ENCODE assay signal across 8 cellular contexts in the genomic region with DNA sequence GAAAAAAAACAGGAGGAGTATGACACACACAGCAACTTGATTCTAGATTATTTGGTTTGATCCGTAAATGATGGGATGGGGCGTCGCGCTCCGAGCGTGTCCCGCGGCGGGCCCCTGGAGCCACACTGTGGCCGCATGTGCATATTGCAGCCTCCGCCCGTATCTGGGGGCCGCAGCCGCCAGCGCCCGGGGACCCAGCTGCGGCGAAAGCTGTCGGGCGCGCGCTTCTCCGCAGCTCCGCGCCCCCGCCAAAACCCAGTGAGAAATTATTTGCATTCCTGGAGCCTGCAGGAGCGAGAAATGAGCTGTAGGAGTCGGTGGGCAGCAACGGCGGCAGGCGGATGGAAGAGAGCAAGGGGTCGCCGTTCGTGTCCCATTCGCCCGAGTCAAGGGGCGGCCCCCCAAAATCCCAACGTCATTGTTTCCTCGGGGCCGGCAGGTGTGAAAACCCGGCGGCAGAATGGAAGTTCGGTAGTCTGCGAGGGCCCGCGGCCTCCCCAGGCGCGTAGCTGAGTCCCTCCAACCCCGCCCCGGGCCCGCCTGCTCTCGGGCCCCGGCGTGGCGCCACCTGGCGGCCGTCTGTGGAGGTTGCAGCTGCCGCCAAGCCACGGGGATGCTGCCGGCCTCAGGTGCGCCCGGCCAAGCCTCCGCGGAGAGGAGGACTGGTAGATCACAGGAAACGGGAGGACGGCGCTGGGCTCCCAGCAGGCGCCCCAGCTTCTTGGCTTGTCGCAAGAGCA.
DNase-seq lines count a peak whose midpoint lies in the region; ATAC-seq and TF ChIP-seq lines count a peak whose summit lies in the region.
"Not testable (repeated sequence)": the region's sequence is repeated elsewhere in the genome, so short reads cannot be mapped to it uniquely, and the experiment has no call there.

No MANE protein-coding gene starts in this region.

- H3K27me3 Mint-ChIP-seq in T-helper 1 cell treated with Interleukin-12 subunit alpha and Interleukin-12 subunit beta and Interleukin-4 antibody, amounts not matched to agents 30 μg/mL and 1 μg/mL, for 36 hours (ENCODE audit: low read depth) = not testable (repeated sequence)

- peak overlapping the region; percentile 48 for H3K4me3 Mint-ChIP-seq in T-helper 1 cell treated with Interleukin-12 subunit alpha and Interleukin-12 subunit beta and Interleukin-4 antibody, amounts not matched to agents 30 μg/mL and 1 μg/mL, for 36 hours

- DNase-seq in NCI-H1105 treated with DMSO at 0.1 percent for 48 hours (lab: John Stamatoyannopoulos, UW) (peak; percentile 62), heart right ventricle (peak; percentile 65 to 81), posterior vena cava (ENCODE audit: low spot score) (peak; percentile 94), tibial artery (peak; percentile 73 to 86)
- DNase-seq in activated naive CD8-positive, alpha-beta T cell treated with anti-CD3 and anti-CD28 coated beads, Interleukin-2, amount 50 U/mL, for 16 hours (ENCODE audit: low read depth, low spot score) = peak; percentile 74

- H3K9me3 ChIP-seq in heart right ventricle, tibial artery: not testable (repeated sequence)

- WGBS in heart right ventricle, 2 donors = 0% methylated on average over 42 to 47 of the region's 69 CpGs

- not testable (repeated sequence) for H3K4me1 Mint-ChIP-seq in T-helper 1 cell treated with Interleukin-12 subunit alpha and Interleukin-12 subunit beta and Interleukin-4 antibody, amounts not matched to agents 30 μg/mL and 1 μg/mL, for 36 hours (ENCODE audit: low read depth)

- not testable (repeated sequence) for H3K27ac Mint-ChIP-seq in T-helper 1 cell treated with Interleukin-12 subunit alpha and Interleukin-12 subunit beta and Interleukin-4 antibody, amounts not matched to agents 30 μg/mL and 1 μg/mL, for 36 hours

- peak; percentile 64 for TF ChIP-seq CTCF in GM12875 (IDR thresholded peaks at IDR 0.05; ENCODE audit: borderline replicate concordance, insufficient read depth, low read depth, low read length)
- peak in 8 of 9 donors; percentile 40 to 59 (median 54) for TF ChIP-seq CTCF in heart right ventricle (IDR thresholded peaks at IDR 0.05)
- TF ChIP-seq CTCF in tibial artery (IDR thresholded peaks at IDR 0.05) = peak; percentile 54 to 90

- H3K36me3 ChIP-seq in heart right ventricle, tibial artery: not testable (repeated sequence)

- H3K4me3 ChIP-seq in GM12875 (ENCODE audit: low read depth, low read length) = not testable (repeated sequence)
- peak overlapping the region in 9 of 10 donors; percentile 30 to 57 (median 53) for H3K4me3 ChIP-seq in heart right ventricle
- H3K4me3 ChIP-seq in tibial artery = peak overlapping the region; percentile 52 to 53

- not testable (repeated sequence) for H3K27me3 ChIP-seq in heart right ventricle, tibial artery

- H3K27ac ChIP-seq in heart right ventricle (peak overlapping the region in 7 of 10 donors; percentile 45 to 72 (median 68)), tibial artery (peak overlapping the region; percentile 66 to 76)

- not testable (repeated sequence) for H3K36me3 Mint-ChIP-seq in T-helper 1 cell treated with Interleukin-12 subunit alpha and Interleukin-12 subunit beta and Interleukin-4 antibody, amounts not matched to agents 30 μg/mL and 1 μg/mL, for 36 hours (ENCODE audit: low read depth)

- intact Hi-C loops in heart right ventricle (cut with DNase I); posterior vena cava (cut with DNase I); tibial artery (cut with DNase I; ENCODE audit: low total_unique reads): not testable (repeated sequence)

- H3K4me1 ChIP-seq in heart right ventricle (peaks cover 0 to 10% (median 0%) of the 10 kb centered on the region in 9 donors), tibial artery (peaks cover 0 to 11% (median 2%) of the 10 kb centered on the region in 4 donors)

- ATAC-seq in HG02798 (IDR thresholded peaks at IDR 0.05; ENCODE audit: poor library complexity, unreplicated experiment) = peak; percentile 94
- ATAC-seq in heart right ventricle = peak; percentile 92 to 97 (median 94)

- H3K9me3 Mint-ChIP-seq in T-helper 1 cell treated with Interleukin-12 subunit alpha and Interleukin-12 subunit beta and Interleukin-4 antibody, amounts not matched to agents 30 μg/mL and 1 μg/mL, for 36 hours = not testable (repeated sequence)
